1 cellular context compared by ENCODE assay signal in the genomic region with DNA sequence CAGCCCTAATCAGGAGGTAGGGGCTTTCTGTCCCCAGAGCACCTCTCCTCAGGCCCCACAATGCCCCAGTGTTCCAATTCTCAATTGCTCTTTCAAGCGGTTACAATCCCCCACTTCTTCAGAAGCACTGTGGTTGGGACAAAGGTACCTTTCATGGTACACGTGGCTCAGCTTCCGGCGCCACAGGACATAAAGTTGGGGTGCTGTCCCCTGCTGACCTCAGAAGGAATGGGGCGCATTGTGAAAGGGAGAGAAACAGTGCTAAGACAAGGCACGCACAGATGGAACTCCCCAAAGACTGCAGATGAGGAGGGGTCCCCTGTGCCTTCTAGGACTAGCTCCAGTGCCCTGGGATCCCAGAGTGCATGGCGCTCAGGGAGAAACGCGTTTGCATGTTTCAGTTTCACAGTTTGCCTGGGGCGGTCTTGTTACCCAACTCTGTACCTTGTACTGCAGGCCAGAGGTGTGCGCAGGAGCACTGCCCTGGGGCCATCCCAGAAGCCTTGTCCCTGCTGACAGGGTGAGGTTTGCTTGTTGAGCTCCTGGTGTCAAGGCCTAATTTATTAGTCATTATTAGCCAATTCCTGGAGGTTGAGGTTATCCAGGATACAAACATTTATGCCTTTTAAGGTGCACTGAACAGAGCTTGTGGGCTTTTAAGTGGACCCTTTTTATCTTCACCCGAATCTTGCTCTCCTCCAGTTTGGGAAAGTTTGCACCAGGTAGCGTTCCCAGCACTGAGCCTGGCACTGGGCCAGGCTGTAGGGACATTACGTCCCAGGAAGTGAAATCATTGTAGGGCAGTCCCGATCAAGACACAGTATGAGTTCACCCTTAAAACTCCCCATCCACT.
TF ChIP-seq lines count a peak whose summit lies in the region.

No MANE protein-coding gene starts in this region.

TF ChIP-seq in HepG2, 621 proteins besides CTCF, POLR2A, EP300 and RAD21 (continued from another document and continues in another):
- TF ChIP-seq ZNF766 (CRISPR knock-in tag; IDR thresholded peaks at IDR 0.05; ENCODE audit: borderline replicate concordance) = 0 out of 2 replicates have a peak, but pooled peaks have one; percentile 56
- no peak for TF ChIP-seq HBP1 (CRISPR knock-in tag; IDR thresholded peaks at IDR 0.05; ENCODE audit: low read depth)
- TF ChIP-seq CENPX (CRISPR knock-in tag; IDR thresholded peaks at IDR 0.05) = no peak
- TF ChIP-seq CREB3 (CRISPR knock-in tag; IDR thresholded peaks at IDR 0.05) = no peak
- TF ChIP-seq ATF7 (IDR thresholded peaks at IDR 0.05) = 0 out of 2 replicates have a peak, but pooled peaks have one; percentile 25
- peak; percentile 80 for TF ChIP-seq ATF7 (CRISPR knock-in tag; IDR thresholded peaks at IDR 0.05)
- no peak; the same call in 1 of the 2 replicates for TF ChIP-seq ZNF275 (CRISPR knock-in tag; IDR thresholded peaks at IDR 0.05; ENCODE audit: borderline replicate concordance)
- TF ChIP-seq MTA3 (CRISPR knock-in tag; IDR thresholded peaks at IDR 0.05) = no peak
- TF ChIP-seq ZNF644 (CRISPR knock-in tag; IDR thresholded peaks at IDR 0.05; ENCODE audit: low read depth) = peak; percentile 79; the same call in 1 of the 2 replicates
- TF ChIP-seq FUBP1 (CRISPR knock-in tag; IDR thresholded peaks at IDR 0.05; ENCODE audit: borderline replicate concordance) = no peak
- no peak for TF ChIP-seq ZNF652 (CRISPR knock-in tag; IDR thresholded peaks at IDR 0.05; ENCODE audit: borderline replicate concordance, low read depth)
- no peak for TF ChIP-seq MYNN (CRISPR knock-in tag; IDR thresholded peaks at IDR 0.05; ENCODE audit: low read depth)
- TF ChIP-seq, protein P1, sequence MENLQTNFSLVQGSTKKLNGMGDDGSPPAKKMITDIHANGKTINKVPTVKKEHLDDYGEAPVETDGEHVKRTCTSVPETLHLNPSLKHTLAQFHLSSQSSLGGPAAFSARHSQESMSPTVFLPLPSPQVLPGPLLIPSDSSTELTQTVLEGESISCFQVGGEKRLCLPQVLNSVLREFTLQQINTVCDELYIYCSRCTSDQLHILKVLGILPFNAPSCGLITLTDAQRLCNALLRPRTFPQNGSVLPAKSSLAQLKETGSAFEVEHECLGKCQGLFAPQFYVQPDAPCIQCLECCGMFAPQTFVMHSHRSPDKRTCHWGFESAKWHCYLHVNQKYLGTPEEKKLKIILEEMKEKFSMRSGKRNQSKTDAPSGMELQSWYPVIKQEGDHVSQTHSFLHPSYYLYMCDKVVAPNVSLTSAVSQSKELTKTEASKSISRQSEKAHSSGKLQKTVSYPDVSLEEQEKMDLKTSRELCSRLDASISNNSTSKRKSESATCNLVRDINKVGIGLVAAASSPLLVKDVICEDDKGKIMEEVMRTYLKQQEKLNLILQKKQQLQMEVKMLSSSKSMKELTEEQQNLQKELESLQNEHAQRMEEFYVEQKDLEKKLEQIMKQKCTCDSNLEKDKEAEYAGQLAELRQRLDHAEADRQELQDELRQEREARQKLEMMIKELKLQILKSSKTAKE (CRISPR knock-in tag; IDR thresholded peaks at IDR 0.05; ENCODE audit: borderline replicate concordance) = peak; percentile 75; the same call in 1 of the 2 replicates
- TF ChIP-seq ZNF546 (CRISPR knock-in tag; conservative IDR thresholded peaks at IDR 0.05) = no peak
- no peak for TF ChIP-seq ZNF619 (CRISPR knock-in tag; IDR thresholded peaks at IDR 0.05)
- peak; percentile 87 for TF ChIP-seq ZNF747 (CRISPR knock-in tag; IDR thresholded peaks at IDR 0.05; ENCODE audit: borderline replicate concordance)
- TF ChIP-seq, protein P2, sequence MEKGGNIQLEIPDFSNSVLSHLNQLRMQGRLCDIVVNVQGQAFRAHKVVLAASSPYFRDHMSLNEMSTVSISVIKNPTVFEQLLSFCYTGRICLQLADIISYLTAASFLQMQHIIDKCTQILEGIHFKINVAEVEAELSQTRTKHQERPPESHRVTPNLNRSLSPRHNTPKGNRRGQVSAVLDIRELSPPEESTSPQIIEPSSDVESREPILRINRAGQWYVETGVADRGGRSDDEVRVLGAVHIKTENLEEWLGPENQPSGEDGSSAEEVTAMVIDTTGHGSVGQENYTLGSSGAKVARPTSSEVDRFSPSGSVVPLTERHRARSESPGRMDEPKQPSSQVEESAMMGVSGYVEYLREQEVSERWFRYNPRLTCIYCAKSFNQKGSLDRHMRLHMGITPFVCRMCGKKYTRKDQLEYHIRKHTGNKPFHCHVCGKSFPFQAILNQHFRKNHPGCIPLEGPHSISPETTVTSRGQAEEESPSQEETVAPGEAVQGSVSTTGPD (CRISPR knock-in tag; IDR thresholded peaks at IDR 0.05) = no peak
- peak; percentile 82 for TF ChIP-seq ZNF224 (CRISPR knock-in tag; IDR thresholded peaks at IDR 0.05)
- peak; percentile 90 for TF ChIP-seq DZIP1 (CRISPR knock-in tag; IDR thresholded peaks at IDR 0.05)
- peak; percentile 92 for TF ChIP-seq ATF2 (CRISPR knock-in tag; IDR thresholded peaks at IDR 0.05)
- no peak for TF ChIP-seq ZNF24 (IDR thresholded peaks at IDR 0.05)
- peak; percentile 71 for TF ChIP-seq BRD4 (CRISPR knock-in tag; IDR thresholded peaks at IDR 0.05)
- peak; percentile 85 for TF ChIP-seq HOXA3 (CRISPR knock-in tag; IDR thresholded peaks at IDR 0.05)
- TF ChIP-seq ZMYM2 (CRISPR knock-in tag; IDR thresholded peaks at IDR 0.05) = peak; percentile 72
- TF ChIP-seq TRIM24 (CRISPR knock-in tag; IDR thresholded peaks at IDR 0.05) = peak; percentile 84
- TF ChIP-seq ZNF556 (CRISPR knock-in tag; IDR thresholded peaks at IDR 0.05; ENCODE audit: borderline replicate concordance) = peak; percentile 95
- no peak for TF ChIP-seq SNRNP70 (IDR thresholded peaks at IDR 0.05; ENCODE audit: low read depth, low read length)
- 0 out of 2 replicates have a peak, but pooled peaks have one; percentile 22 for TF ChIP-seq TFDP2 (CRISPR knock-in tag; IDR thresholded peaks at IDR 0.05)
- TF ChIP-seq ZFP36L1 (CRISPR knock-in tag; IDR thresholded peaks at IDR 0.05) = no peak
- no peak for TF ChIP-seq HNRNPL (IDR thresholded peaks at IDR 0.05; ENCODE audit: low read depth, low read length)
- no peak for TF ChIP-seq HNRNPK (IDR thresholded peaks at IDR 0.05; ENCODE audit: low read depth, low read length, poor library complexity, severe bottlenecking)
- TF ChIP-seq GABPB1 (CRISPR knock-in tag; IDR thresholded peaks at IDR 0.05) = peak; percentile 70
- TF ChIP-seq MEIS1 (CRISPR knock-in tag; IDR thresholded peaks at IDR 0.05; ENCODE audit: borderline replicate concordance) = 0 out of 2 replicates have a peak, but pooled peaks have one; percentile 71
- peak; percentile 21; the same call in 1 of the 2 replicates for TF ChIP-seq KLF11 (CRISPR knock-in tag; IDR thresholded peaks at IDR 0.05)
- TF ChIP-seq HIVEP1 (CRISPR knock-in tag; IDR thresholded peaks at IDR 0.05) = peak; percentile 68; the same call in 1 of the 2 replicates
- TF ChIP-seq ZNF34 (CRISPR knock-in tag; IDR thresholded peaks at IDR 0.05; ENCODE audit: borderline replicate concordance) = no peak
- peak; percentile 83 for TF ChIP-seq JUN (CRISPR knock-in tag; IDR thresholded peaks at IDR 0.05)
- TF ChIP-seq KLF13 (CRISPR knock-in tag; IDR thresholded peaks at IDR 0.05) = no peak
- no peak for TF ChIP-seq MATR3 (CRISPR knock-in tag; IDR thresholded peaks at IDR 0.05)
- 0 out of 2 replicates have a peak, but pooled peaks have one; percentile 46 for TF ChIP-seq JUND (CRISPR knock-in tag; IDR thresholded peaks at IDR 0.05)
- no peak for TF ChIP-seq KAT2B (IDR thresholded peaks at IDR 0.05; ENCODE audit: borderline replicate concordance, low read depth, low read length)
- no peak; the same call in 1 of the 2 replicates for TF ChIP-seq NFYC (CRISPR knock-in tag; IDR thresholded peaks at IDR 0.05)
- no peak for TF ChIP-seq NONO (IDR thresholded peaks at IDR 0.05)
- peak; percentile 97 for TF ChIP-seq NONO (CRISPR knock-in tag; conservative IDR thresholded peaks at IDR 0.05)
- TF ChIP-seq SNAPC2 (CRISPR knock-in tag; IDR thresholded peaks at IDR 0.05) = peak; percentile 95; the same call in 1 of the 2 replicates
